Comparison of ENCODE assay signal across 1 cellular context in the genomic region with DNA sequence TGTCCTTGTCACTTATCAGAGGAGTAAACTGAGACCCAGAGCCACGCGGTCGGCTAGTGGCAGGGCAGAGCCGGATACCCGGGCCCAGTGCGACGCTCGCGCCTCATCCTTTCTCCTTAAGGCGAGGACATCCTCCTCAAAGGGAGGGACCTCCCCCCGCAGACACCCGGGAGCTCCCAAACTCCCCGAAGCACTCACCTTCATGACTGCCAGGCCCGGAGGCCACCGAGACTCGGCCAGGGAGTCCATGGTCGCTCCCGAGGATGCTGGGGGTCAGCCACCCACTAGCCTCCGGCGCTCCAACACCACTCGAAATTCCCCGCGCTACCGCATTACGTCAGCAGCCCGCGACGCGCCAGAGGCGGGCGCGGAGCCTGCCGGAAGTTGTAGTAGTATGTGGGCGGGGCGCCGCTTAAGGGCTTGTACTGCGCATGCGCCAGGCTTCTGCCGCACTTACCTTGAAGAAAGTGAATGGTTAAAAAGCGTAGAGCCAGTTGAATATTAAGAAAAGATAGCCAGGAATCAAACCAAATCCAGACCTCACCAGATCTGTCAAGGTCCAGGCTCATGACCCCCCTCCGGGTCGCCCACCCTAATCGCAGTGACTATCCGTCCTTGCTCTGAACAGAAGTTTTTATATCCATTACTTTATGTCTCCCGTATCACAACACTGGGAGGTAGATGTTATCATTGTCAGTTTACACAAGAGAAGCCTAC.
A peak's percentile ranks its signal among the peaks of the same experiment; 100 is the strongest.
TF ChIP-seq lines count a peak whose summit lies in the region.

A gene with protein sequence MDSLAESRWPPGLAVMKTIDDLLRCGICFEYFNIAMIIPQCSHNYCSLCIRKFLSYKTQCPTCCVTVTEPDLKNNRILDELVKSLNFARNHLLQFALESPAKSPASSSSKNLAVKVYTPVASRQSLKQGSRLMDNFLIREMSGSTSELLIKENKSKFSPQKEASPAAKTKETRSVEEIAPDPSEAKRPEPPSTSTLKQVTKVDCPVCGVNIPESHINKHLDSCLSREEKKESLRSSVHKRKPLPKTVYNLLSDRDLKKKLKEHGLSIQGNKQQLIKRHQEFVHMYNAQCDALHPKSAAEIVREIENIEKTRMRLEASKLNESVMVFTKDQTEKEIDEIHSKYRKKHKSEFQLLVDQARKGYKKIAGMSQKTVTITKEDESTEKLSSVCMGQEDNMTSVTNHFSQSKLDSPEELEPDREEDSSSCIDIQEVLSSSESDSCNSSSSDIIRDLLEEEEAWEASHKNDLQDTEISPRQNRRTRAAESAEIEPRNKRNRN (minus strand): TSS at position 336 of the 717 bp plus-strand sequence. CDS start 87 bp downstream, at position 249.

TF ChIP-seq in K562, 482 proteins besides CTCF, POLR2A, EP300 and RAD21 (continued from another document and continues in another):
- TF ChIP-seq, protein P1, sequence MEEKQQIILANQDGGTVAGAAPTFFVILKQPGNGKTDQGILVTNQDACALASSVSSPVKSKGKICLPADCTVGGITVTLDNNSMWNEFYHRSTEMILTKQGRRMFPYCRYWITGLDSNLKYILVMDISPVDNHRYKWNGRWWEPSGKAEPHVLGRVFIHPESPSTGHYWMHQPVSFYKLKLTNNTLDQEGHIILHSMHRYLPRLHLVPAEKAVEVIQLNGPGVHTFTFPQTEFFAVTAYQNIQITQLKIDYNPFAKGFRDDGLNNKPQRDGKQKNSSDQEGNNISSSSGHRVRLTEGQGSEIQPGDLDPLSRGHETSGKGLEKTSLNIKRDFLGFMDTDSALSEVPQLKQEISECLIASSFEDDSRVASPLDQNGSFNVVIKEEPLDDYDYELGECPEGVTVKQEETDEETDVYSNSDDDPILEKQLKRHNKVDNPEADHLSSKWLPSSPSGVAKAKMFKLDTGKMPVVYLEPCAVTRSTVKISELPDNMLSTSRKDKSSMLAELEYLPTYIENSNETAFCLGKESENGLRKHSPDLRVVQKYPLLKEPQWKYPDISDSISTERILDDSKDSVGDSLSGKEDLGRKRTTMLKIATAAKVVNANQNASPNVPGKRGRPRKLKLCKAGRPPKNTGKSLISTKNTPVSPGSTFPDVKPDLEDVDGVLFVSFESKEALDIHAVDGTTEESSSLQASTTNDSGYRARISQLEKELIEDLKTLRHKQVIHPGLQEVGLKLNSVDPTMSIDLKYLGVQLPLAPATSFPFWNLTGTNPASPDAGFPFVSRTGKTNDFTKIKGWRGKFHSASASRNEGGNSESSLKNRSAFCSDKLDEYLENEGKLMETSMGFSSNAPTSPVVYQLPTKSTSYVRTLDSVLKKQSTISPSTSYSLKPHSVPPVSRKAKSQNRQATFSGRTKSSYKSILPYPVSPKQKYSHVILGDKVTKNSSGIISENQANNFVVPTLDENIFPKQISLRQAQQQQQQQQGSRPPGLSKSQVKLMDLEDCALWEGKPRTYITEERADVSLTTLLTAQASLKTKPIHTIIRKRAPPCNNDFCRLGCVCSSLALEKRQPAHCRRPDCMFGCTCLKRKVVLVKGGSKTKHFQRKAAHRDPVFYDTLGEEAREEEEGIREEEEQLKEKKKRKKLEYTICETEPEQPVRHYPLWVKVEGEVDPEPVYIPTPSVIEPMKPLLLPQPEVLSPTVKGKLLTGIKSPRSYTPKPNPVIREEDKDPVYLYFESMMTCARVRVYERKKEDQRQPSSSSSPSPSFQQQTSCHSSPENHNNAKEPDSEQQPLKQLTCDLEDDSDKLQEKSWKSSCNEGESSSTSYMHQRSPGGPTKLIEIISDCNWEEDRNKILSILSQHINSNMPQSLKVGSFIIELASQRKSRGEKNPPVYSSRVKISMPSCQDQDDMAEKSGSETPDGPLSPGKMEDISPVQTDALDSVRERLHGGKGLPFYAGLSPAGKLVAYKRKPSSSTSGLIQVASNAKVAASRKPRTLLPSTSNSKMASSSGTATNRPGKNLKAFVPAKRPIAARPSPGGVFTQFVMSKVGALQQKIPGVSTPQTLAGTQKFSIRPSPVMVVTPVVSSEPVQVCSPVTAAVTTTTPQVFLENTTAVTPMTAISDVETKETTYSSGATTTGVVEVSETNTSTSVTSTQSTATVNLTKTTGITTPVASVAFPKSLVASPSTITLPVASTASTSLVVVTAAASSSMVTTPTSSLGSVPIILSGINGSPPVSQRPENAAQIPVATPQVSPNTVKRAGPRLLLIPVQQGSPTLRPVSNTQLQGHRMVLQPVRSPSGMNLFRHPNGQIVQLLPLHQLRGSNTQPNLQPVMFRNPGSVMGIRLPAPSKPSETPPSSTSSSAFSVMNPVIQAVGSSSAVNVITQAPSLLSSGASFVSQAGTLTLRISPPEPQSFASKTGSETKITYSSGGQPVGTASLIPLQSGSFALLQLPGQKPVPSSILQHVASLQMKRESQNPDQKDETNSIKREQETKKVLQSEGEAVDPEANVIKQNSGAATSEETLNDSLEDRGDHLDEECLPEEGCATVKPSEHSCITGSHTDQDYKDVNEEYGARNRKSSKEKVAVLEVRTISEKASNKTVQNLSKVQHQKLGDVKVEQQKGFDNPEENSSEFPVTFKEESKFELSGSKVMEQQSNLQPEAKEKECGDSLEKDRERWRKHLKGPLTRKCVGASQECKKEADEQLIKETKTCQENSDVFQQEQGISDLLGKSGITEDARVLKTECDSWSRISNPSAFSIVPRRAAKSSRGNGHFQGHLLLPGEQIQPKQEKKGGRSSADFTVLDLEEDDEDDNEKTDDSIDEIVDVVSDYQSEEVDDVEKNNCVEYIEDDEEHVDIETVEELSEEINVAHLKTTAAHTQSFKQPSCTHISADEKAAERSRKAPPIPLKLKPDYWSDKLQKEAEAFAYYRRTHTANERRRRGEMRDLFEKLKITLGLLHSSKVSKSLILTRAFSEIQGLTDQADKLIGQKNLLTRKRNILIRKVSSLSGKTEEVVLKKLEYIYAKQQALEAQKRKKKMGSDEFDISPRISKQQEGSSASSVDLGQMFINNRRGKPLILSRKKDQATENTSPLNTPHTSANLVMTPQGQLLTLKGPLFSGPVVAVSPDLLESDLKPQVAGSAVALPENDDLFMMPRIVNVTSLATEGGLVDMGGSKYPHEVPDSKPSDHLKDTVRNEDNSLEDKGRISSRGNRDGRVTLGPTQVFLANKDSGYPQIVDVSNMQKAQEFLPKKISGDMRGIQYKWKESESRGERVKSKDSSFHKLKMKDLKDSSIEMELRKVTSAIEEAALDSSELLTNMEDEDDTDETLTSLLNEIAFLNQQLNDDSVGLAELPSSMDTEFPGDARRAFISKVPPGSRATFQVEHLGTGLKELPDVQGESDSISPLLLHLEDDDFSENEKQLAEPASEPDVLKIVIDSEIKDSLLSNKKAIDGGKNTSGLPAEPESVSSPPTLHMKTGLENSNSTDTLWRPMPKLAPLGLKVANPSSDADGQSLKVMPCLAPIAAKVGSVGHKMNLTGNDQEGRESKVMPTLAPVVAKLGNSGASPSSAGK (IDR thresholded peaks at IDR 0.05): peak; percentile 78
- TF ChIP-seq U2AF2 (optimal IDR thresholded peaks at IDR 0.05; ENCODE audit: low read depth, low read length) (no peak), BRD9 (IDR thresholded peaks at IDR 0.05; ENCODE audit: low read depth, partially characterized antibody) (no peak), POLR2AphosphoS2 (IDR thresholded peaks at IDR 0.05; ENCODE audit: low read length) (no peak), ZC3H8 (IDR thresholded peaks at IDR 0.05) (no peak), ZNF668 (CRISPR knock-in tag; IDR thresholded peaks at IDR 0.05) (0 out of 2 replicates have a peak, but pooled peaks have one; percentile 44), ESRRA (IDR thresholded peaks at IDR 0.05; ENCODE audit: borderline replicate concordance, low read depth) (peak; percentile 83), EHMT2 (IDR thresholded peaks at IDR 0.05) (no peak), SP1 (CRISPR knock-in tag; IDR thresholded peaks at IDR 0.05) (peak; percentile 87), DNMT1 (IDR thresholded peaks at IDR 0.05) (no peak), NEUROD1 (IDR thresholded peaks at IDR 0.05; ENCODE audit: borderline replicate concordance, low read depth, low read length, partially characterized antibody) (no peak), HDAC6 (IDR thresholded peaks at IDR 0.05; ENCODE audit: low read depth, low read length) (no peak), JUN (IDR thresholded peaks at IDR 0.05; ENCODE audit: borderline replicate concordance, low read depth, low read length) (peak; percentile 58; the same call in 1 of the 2 replicates), JUN (CRISPR knock-in tag; IDR thresholded peaks at IDR 0.05; ENCODE audit: borderline replicate concordance) (no peak; the same call in 1 of the 2 replicates), NONO (IDR thresholded peaks at IDR 0.05; ENCODE audit: low read depth in 2 of 2, low read length in 1 of 2) (0 out of 4 replicates have a peak, but pooled peaks of 1 of the 2 experiments have one; percentile 16), POLR3A (IDR thresholded peaks at IDR 0.05; ENCODE audit: borderline replicate concordance, extremely low read depth, insufficient read depth, insufficient read length) (no peak)
- TF ChIP-seq, protein P2, sequence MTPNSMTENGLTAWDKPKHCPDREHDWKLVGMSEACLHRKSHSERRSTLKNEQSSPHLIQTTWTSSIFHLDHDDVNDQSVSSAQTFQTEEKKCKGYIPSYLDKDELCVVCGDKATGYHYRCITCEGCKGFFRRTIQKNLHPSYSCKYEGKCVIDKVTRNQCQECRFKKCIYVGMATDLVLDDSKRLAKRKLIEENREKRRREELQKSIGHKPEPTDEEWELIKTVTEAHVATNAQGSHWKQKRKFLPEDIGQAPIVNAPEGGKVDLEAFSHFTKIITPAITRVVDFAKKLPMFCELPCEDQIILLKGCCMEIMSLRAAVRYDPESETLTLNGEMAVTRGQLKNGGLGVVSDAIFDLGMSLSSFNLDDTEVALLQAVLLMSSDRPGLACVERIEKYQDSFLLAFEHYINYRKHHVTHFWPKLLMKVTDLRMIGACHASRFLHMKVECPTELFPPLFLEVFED (CRISPR knock-in tag; conservative IDR thresholded peaks at IDR 0.05): 0 out of 2 replicates have a peak, but pooled peaks have one; percentile 56
- TF ChIP-seq, protein P3, sequence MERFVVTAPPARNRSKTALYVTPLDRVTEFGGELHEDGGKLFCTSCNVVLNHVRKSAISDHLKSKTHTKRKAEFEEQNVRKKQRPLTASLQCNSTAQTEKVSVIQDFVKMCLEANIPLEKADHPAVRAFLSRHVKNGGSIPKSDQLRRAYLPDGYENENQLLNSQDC (CRISPR knock-in tag; IDR thresholded peaks at IDR 0.05): no peak
- TF ChIP-seq, protein P4, sequence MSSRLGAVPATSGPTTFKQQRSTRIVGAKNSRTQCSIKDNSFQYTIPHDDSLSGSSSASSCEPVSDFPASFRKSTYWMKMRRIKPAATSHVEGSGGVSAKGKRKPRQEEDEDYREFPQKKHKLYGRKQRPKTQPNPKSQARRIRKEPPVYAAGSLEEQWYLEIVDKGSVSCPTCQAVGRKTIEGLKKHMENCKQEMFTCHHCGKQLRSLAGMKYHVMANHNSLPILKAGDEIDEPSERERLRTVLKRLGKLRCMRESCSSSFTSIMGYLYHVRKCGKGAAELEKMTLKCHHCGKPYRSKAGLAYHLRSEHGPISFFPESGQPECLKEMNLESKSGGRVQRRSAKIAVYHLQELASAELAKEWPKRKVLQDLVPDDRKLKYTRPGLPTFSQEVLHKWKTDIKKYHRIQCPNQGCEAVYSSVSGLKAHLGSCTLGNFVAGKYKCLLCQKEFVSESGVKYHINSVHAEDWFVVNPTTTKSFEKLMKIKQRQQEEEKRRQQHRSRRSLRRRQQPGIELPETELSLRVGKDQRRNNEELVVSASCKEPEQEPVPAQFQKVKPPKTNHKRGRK (tag; IDR thresholded peaks at IDR 0.05): no peak
- TF ChIP-seq, protein P5, sequence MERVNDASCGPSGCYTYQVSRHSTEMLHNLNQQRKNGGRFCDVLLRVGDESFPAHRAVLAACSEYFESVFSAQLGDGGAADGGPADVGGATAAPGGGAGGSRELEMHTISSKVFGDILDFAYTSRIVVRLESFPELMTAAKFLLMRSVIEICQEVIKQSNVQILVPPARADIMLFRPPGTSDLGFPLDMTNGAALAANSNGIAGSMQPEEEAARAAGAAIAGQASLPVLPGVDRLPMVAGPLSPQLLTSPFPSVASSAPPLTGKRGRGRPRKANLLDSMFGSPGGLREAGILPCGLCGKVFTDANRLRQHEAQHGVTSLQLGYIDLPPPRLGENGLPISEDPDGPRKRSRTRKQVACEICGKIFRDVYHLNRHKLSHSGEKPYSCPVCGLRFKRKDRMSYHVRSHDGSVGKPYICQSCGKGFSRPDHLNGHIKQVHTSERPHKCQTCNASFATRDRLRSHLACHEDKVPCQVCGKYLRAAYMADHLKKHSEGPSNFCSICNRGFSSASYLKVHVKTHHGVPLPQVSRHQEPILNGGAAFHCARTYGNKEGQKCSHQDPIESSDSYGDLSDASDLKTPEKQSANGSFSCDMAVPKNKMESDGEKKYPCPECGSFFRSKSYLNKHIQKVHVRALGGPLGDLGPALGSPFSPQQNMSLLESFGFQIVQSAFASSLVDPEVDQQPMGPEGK (CRISPR knock-in tag; IDR thresholded peaks at IDR 0.05; ENCODE audit: borderline replicate concordance): no peak
- TF ChIP-seq, protein P6, sequence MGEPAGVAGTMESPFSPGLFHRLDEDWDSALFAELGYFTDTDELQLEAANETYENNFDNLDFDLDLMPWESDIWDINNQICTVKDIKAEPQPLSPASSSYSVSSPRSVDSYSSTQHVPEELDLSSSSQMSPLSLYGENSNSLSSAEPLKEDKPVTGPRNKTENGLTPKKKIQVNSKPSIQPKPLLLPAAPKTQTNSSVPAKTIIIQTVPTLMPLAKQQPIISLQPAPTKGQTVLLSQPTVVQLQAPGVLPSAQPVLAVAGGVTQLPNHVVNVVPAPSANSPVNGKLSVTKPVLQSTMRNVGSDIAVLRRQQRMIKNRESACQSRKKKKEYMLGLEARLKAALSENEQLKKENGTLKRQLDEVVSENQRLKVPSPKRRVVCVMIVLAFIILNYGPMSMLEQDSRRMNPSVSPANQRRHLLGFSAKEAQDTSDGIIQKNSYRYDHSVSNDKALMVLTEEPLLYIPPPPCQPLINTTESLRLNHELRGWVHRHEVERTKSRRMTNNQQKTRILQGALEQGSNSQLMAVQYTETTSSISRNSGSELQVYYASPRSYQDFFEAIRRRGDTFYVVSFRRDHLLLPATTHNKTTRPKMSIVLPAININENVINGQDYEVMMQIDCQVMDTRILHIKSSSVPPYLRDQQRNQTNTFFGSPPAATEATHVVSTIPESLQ (CRISPR knock-in tag; IDR thresholded peaks at IDR 0.05): no peak
- TF ChIP-seq, protein P7, sequence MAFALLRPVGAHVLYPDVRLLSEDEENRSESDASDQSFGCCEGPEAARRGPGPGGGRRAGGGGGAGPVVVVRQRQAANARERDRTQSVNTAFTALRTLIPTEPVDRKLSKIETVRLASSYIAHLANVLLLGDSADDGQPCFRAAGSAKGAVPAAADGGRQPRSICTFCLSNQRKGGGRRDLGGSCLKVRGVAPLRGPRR (CRISPR knock-in tag; IDR thresholded peaks at IDR 0.05): no peak
- TF ChIP-seq, protein P8, sequence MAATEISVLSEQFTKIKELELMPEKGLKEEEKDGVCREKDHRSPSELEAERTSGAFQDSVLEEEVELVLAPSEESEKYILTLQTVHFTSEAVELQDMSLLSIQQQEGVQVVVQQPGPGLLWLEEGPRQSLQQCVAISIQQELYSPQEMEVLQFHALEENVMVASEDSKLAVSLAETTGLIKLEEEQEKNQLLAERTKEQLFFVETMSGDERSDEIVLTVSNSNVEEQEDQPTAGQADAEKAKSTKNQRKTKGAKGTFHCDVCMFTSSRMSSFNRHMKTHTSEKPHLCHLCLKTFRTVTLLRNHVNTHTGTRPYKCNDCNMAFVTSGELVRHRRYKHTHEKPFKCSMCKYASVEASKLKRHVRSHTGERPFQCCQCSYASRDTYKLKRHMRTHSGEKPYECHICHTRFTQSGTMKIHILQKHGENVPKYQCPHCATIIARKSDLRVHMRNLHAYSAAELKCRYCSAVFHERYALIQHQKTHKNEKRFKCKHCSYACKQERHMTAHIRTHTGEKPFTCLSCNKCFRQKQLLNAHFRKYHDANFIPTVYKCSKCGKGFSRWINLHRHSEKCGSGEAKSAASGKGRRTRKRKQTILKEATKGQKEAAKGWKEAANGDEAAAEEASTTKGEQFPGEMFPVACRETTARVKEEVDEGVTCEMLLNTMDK (IDR thresholded peaks at IDR 0.05; ENCODE audit: borderline replicate concordance, insufficient read depth, low read depth, low read length, poor library complexity, severe bottlenecking): no peak
